Comparison of ENCODE assay signal across 17 cellular contexts in genomic region chr10:51300617-51301350, GRCh38.
DNase-seq lines count a peak whose midpoint lies in the region; TF ChIP-seq lines count a peak whose summit lies in the region.
"Had no signal": no experiment of that assay in that cellular context is flagged by ENCODE, and none has a peak within 500 bp of the region (broad histone marks: within the 10 kb centered on the region; RNA-seq: fewer than 3 reads in every experiment).

No MANE protein-coding gene starts in this region.

- intact Hi-C loops in left ventricle myocardium inferior (cut with micrococcal nuclease): no loop called here

- H3K4me1 ChIP-seq in ACC112 (ENCODE audit: control insufficient read depth, insufficient read depth, low read length, unreplicated experiment) (peaks cover 37% of the 10 kb centered on the region), adipocyte (ENCODE audit: control insufficient read depth, insufficient read depth, low read length) (peaks cover 42% of the 10 kb centered on the region), left ventricle myocardium inferior (peaks cover 35% of the 10 kb centered on the region), osteoblast (ENCODE audit: insufficient read depth, low read length) (peaks cover 7% of the 10 kb centered on the region)

- H3K79me2 ChIP-seq in ACC112 (ENCODE audit: control insufficient read depth, insufficient read depth, low read length, unreplicated experiment): no peaks in the 10 kb centered on the region
- H3K79me2 ChIP-seq in osteoblast (ENCODE audit: insufficient read depth, low read length): no peaks in the 10 kb centered on the region
- H3K79me2 ChIP-seq: hepatocyte had no signal

- H2AFZ ChIP-seq in ACC112 (ENCODE audit: low read length, unreplicated experiment): peak overlapping the region; percentile 31
- peak overlapping the region; percentile 10 for H2AFZ ChIP-seq in osteoblast (ENCODE audit: low read length)
- H2AFZ ChIP-seq: hepatocyte had no signal

- H3K4me3 ChIP-seq in ACC112 (ENCODE audit: low read depth, low read length): no peak overlapping the region
- peak overlapping the region; percentile 70 for H3K4me3 ChIP-seq in adipocyte (ENCODE audit: low read length)
- H3K4me3 ChIP-seq in left ventricle myocardium inferior: no peak overlapping the region
- no peak overlapping the region for H3K4me3 ChIP-seq in osteoblast (ENCODE audit: insufficient read depth, low read length)
- H3K4me3 ChIP-seq: hepatocyte, MG63, mucosa of descending colon had no signal

- no peaks in the 10 kb centered on the region for H3K27me3 ChIP-seq in ACC112 (ENCODE audit: insufficient read depth, low read length)
- no peaks in the 10 kb centered on the region for H3K27me3 ChIP-seq in adipocyte (replicated peaks; ENCODE audit: control insufficient read depth, insufficient read depth, low read length)
- H3K27me3 ChIP-seq in left ventricle myocardium inferior (ENCODE audit: low read depth): no peaks in the 10 kb centered on the region
- no peaks in the 10 kb centered on the region for H3K27me3 ChIP-seq in osteoblast (ENCODE audit: insufficient read depth, low read length)
- H3K27me3 ChIP-seq: hepatocyte, MG63 had no signal

- no peaks in the 10 kb centered on the region for H3K9me3 ChIP-seq in adipocyte (ENCODE audit: control insufficient read depth, low read length)
- no peaks in the 10 kb centered on the region for H3K9me3 ChIP-seq in left ventricle myocardium inferior (replicated peaks)
- no peaks in the 10 kb centered on the region for H3K9me3 ChIP-seq in osteoblast (ENCODE audit: low read depth, low read length)
- H3K9me3 ChIP-seq: MG63, mucosa of descending colon had no signal

- no peak overlapping the region for H3K27ac ChIP-seq in ACC112 (ENCODE audit: low read depth, low read length)
- peak overlapping the region; percentile 64 for H3K27ac ChIP-seq in left ventricle myocardium inferior (replicated peaks)
- no peak overlapping the region for H3K27ac ChIP-seq in osteoblast (ENCODE audit: low read depth, low read length)
- H3K27ac ChIP-seq: hepatocyte had no signal

- no peaks in the 10 kb centered on the region for H4K20me1 ChIP-seq in osteoblast (ENCODE audit: insufficient read depth, low read length)

- H3K9ac ChIP-seq in adipocyte (ENCODE audit: low read length): peak overlapping the region; percentile 57

- H3K36me3 ChIP-seq in ACC112 (ENCODE audit: insufficient read depth, low read length): no peaks in the 10 kb centered on the region
- no peaks in the 10 kb centered on the region for H3K36me3 ChIP-seq in adipocyte (ENCODE audit: control insufficient read depth, insufficient read depth, low read length, severe bottlenecking)
- no peaks in the 10 kb centered on the region for H3K36me3 ChIP-seq in left ventricle myocardium inferior
- H3K36me3 ChIP-seq in osteoblast (ENCODE audit: insufficient read depth, low read length): no peaks in the 10 kb centered on the region
- H3K36me3 ChIP-seq: MG63 had no signal

- TF ChIP-seq CTCF in left ventricle myocardium inferior (IDR thresholded peaks at IDR 0.05; ENCODE audit: borderline replicate concordance): no peak
- TF ChIP-seq CTCF in osteoblast (IDR thresholded peaks at IDR 0.05; ENCODE audit: extremely low read depth, low read depth, low read length): no peak

- DNase-seq in adipocyte (ENCODE audit: low read depth) (peak; percentile 44), left ventricle myocardium inferior (no peak), osteoblast (ENCODE audit: insufficient read length, low spot score, missing footprints) (no peak), HT-29 (ENCODE audit: low spot score) (no peak), GDM1 (lab: John Stamatoyannopoulos, UW) (no peak), superior temporal gyrus (ENCODE audit: extremely low spot score) (no peak), NCI-H2029 treated with DMSO at 0.1 percent for 48 hours (lab: John Stamatoyannopoulos, UW) (no peak)
- DNase-seq: activated CD4-positive, CD25-positive, alpha-beta regulatory T cell; activated CD8-positive, alpha-beta memory T cell treated with anti-CD3 and anti-CD28 coated beads, Interleukin-2, amount 50 U/mL, for 48 hours; effector CD8-positive, alpha-beta T cell; mucosa of descending colon; NCI-H2081 treated with DMSO at 0.1 percent for 48 hours; stimulated activated CD4-positive, alpha-beta T cell treated with anti-CD3 and anti-CD28 coated beads, Interleukin-12 subunit alpha, Interleukin-12 subunit beta, amount 100 ng/mL, for 4 hours; trophoblast cell had no signal

- H3K4me2 ChIP-seq in osteoblast (ENCODE audit: insufficient read depth, low read length): no peak overlapping the region
- H3K4me2 ChIP-seq: hepatocyte had no signal
